2 cellular contexts compared by ENCODE assay signal in genomic region chr13:113497217-113497616, GRCh38.
A peak's percentile ranks its signal among the peaks of the same experiment; 100 is the strongest.
TF ChIP-seq lines count a peak whose summit lies in the region.

No MANE protein-coding gene starts in this region.

TF ChIP-seq in IMR-90, 13 proteins besides CTCF, POLR2A, EP300 and RAD21:
- no peak for TF ChIP-seq MAFK (IDR thresholded peaks at IDR 0.05; ENCODE audit: low read depth, low read length)
- TF ChIP-seq RCOR1 (IDR thresholded peaks at IDR 0.05; ENCODE audit: insufficient replicate concordance, low read length) = no peak
- no peak for TF ChIP-seq NFE2L2 (IDR thresholded peaks at IDR 0.05; ENCODE audit: low read depth, low read length)
- no peak for TF ChIP-seq CEBPB (IDR thresholded peaks at IDR 0.05; ENCODE audit: low read depth, low read length)
- TF ChIP-seq USF2 (IDR thresholded peaks at IDR 0.05; ENCODE audit: low read depth, low read length) = no peak
- TF ChIP-seq ELK1 (IDR thresholded peaks at IDR 0.05; ENCODE audit: borderline replicate concordance, low read depth, low read length) = no peak
- TF ChIP-seq FOS (IDR thresholded peaks at IDR 0.05; ENCODE audit: low read depth, low read length) = no peak
- TF ChIP-seq CHD1 (IDR thresholded peaks at IDR 0.05; ENCODE audit: low read depth, low read length) = no peak
- TF ChIP-seq SMC3 (IDR thresholded peaks at IDR 0.05; ENCODE audit: low read depth, low read length) = no peak
- TF ChIP-seq MAZ (IDR thresholded peaks at IDR 0.05; ENCODE audit: borderline replicate concordance, low read depth, low read length) = no peak
- TF ChIP-seq RFX5 (IDR thresholded peaks at IDR 0.05; ENCODE audit: low read depth, low read length) = no peak
- no peak for TF ChIP-seq BHLHE40 (IDR thresholded peaks at IDR 0.05; ENCODE audit: low read depth, low read length)
- no peak for TF ChIP-seq MXI1 (IDR thresholded peaks at IDR 0.05; ENCODE audit: borderline replicate concordance, low read depth, low read length)
TF ChIP-seq in IMR-90: peak in this region for 0.

TF ChIP-seq in K562, 482 proteins besides CTCF, POLR2A, EP300 and RAD21:
- TF ChIP-seq CTCFL (IDR thresholded peaks at IDR 0.05; ENCODE audit: borderline replicate concordance, insufficient read depth, low read depth, low read length, poor library complexity, severe bottlenecking) (no peak), BRF1 (IDR thresholded peaks at IDR 0.05; ENCODE audit: borderline replicate concordance, extremely low read depth, insufficient read length) (no peak), DEAF1 (CRISPR knock-in tag; IDR thresholded peaks at IDR 0.05) (no peak), TFAP4 (CRISPR knock-in tag; IDR thresholded peaks at IDR 0.05; ENCODE audit: borderline replicate concordance) (peak; percentile 33; the same call in 1 of the 2 replicates), ZNF444 (CRISPR knock-in tag; IDR thresholded peaks at IDR 0.05) (no peak), NCOR1 (IDR thresholded peaks at IDR 0.05) (no peak), GABPA (tag; conservative IDR thresholded peaks at IDR 0.05; ENCODE audit: low read depth) (no peak), PCBP2 (IDR thresholded peaks at IDR 0.05; ENCODE audit: low read depth, low read length, poor library complexity, severe bottlenecking) (no peak), SIX5 (IDR thresholded peaks at IDR 0.05; ENCODE audit: borderline replicate concordance in 1 of 2, insufficient read depth in 1 of 2, low read depth in 1 of 2, low read length in 2 of 2) (no peak), RBFOX2 (IDR thresholded peaks at IDR 0.05; ENCODE audit: low read depth, low read length) (0 out of 2 replicates have a peak, but pooled peaks have one; percentile 30), SAP30 (IDR thresholded peaks at IDR 0.05; ENCODE audit: borderline replicate concordance, insufficient read depth, low read depth, low read length, poor library complexity, severe bottlenecking) (no peak), ZNF165 (CRISPR knock-in tag; IDR thresholded peaks at IDR 0.05; ENCODE audit: borderline replicate concordance) (no peak), TSC22D4 (tag; IDR thresholded peaks at IDR 0.05) (no peak), ZNF764 (CRISPR knock-in tag; IDR thresholded peaks at IDR 0.05; ENCODE audit: low read depth) (no peak), ARID1B (IDR thresholded peaks at IDR 0.05) (no peak), IRF9 (tag; IDR thresholded peaks at IDR 0.05) (no peak)
TF ChIP-seq in K562: peak in this region for 2.
